ENCODE assay signal across 13 cellular contexts in the genomic region with DNA sequence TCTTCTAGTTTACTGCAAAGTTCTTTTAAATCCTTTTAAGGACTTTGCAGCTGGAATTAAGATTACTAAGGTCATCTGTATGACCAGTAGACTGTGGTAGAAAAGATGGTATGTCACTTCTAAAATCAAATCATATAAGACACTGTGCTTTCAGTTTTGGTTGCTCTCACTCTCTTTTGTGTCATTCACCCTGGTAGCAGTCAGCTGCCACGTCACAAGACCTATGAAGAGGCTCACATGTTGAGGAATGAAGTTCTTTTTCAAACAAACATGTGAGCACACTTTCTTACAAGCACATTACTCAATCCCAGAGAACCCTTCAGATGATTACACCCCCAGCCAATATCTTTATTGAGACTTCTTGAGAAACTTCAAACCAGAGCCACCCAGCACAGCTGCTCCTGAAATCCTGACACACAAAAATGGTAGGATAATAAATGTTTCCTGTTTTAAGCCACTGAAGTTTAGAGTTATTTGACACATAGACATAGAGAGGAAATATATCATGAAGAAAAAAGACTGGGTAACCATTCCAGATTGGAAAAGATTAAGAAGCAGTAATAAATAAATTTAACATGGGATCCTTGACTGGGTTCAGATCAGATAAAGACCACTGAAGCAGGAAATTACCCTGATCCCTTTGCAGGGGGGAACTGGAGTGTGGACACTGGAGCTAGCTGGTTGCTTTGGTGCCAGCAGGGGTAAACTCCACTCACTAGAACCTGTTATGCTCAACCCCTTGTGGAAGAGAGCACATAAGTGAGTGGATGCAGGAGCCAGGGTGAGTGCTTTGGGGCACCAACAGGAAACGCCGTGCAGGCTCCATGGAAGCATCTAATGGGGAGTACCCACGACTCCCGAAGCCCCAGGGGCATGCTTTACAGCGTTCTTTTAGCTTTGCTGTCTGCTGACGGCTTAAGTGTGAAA.
DNase-seq lines count a peak whose midpoint lies in the region; ATAC-seq and TF ChIP-seq lines count a peak whose summit lies in the region.
"Had no signal": no experiment of that assay in that cellular context is flagged by ENCODE, and none has a peak within 500 bp of the region (broad histone marks: within the 10 kb centered on the region; RNA-seq: fewer than 3 reads in every experiment).

No MANE protein-coding gene starts in this region.

- peaks cover 4% of the 10 kb centered on the region for H3K27me3 Mint-ChIP-seq in activated naive CD4-positive, alpha-beta T cell treated with anti-CD3 and anti-CD28 coated beads, Interleukin-2, amount 50 U/mL, for 24 hours

- DNase-seq in activated naive CD4-positive, alpha-beta T cell treated with anti-CD3 and anti-CD28 coated beads, Interleukin-2, amount 50 U/mL, for 16 hours = no peak
- DNase-seq in upper lobe of right lung = no peak
- DNase-seq in activated effector memory CD4-positive, alpha-beta T cell treated with anti-CD3 and anti-CD28 coated beads, Interleukin-2, amount 50 U/mL, for 16 hours = no peak
- no peak for DNase-seq in Right ventricle myocardium inferior (ENCODE audit: missing footprints)
- DNase-seq: adrenal gland, kidney glomerular epithelial cell, NCI-H510A, right cardiac atrium had no signal

- no peaks in the 10 kb centered on the region for H3K9me3 Mint-ChIP-seq in activated naive CD4-positive, alpha-beta T cell treated with anti-CD3 and anti-CD28 coated beads, Interleukin-2, amount 50 U/mL, for 24 hours

- peak overlapping the region; percentile 2 for H3K27ac Mint-ChIP-seq in activated naive CD4-positive, alpha-beta T cell treated with anti-CD3 and anti-CD28 coated beads, Interleukin-2, amount 50 U/mL, for 24 hours

- intact Hi-C loops in upper lobe of right lung (cut with DNase I) (no loop called here), Right ventricle myocardium inferior (cut with DNase I) (no loop called here)

- no peak for TF ChIP-seq CTCF in upper lobe of right lung (IDR thresholded peaks at IDR 0.05)

- no peaks in the 10 kb centered on the region for H3K36me3 Mint-ChIP-seq in activated naive CD4-positive, alpha-beta T cell treated with anti-CD3 and anti-CD28 coated beads, Interleukin-2, amount 50 U/mL, for 24 hours

- H3K4me3 ChIP-seq in upper lobe of right lung = no peak overlapping the region
- H3K4me3 ChIP-seq: adrenal gland had no signal

- no peaks in the 10 kb centered on the region for H3K36me3 ChIP-seq in upper lobe of right lung
- H3K36me3 ChIP-seq: adrenal gland had no signal

- peaks cover 9% of the 10 kb centered on the region for H3K4me1 Mint-ChIP-seq in activated naive CD4-positive, alpha-beta T cell treated with anti-CD3 and anti-CD28 coated beads, Interleukin-2, amount 50 U/mL, for 24 hours

- H3K9me3 ChIP-seq in upper lobe of right lung = no peaks in the 10 kb centered on the region
- H3K9me3 ChIP-seq: adrenal gland had no signal

- peak; percentile 77 for ATAC-seq in HG02642 (IDR thresholded peaks at IDR 0.05; ENCODE audit: poor library complexity, unreplicated experiment)
- peak; percentile 75 for ATAC-seq in HG03575 (IDR thresholded peaks at IDR 0.05; ENCODE audit: extremely low read depth, insufficient number of reproducible peaks, low FRiP score, unreplicated experiment)
- ATAC-seq in upper lobe of right lung = peak; percentile 94
- no peak for ATAC-seq in activated CD4-positive, CD25-positive, alpha-beta regulatory T cell treated with anti-CD3 and anti-CD28 coated beads, Interleukin-2, amount 50 U/mL, for 24 hours
- ATAC-seq in Right ventricle myocardium inferior = no peak
- ATAC-seq: right cardiac atrium had no signal

- H3K4me3 Mint-ChIP-seq in activated naive CD4-positive, alpha-beta T cell treated with anti-CD3 and anti-CD28 coated beads, Interleukin-2, amount 50 U/mL, for 24 hours = no peak overlapping the region

- peak overlapping the region; percentile 49 for H3K27ac ChIP-seq in upper lobe of right lung
- H3K27ac ChIP-seq: adrenal gland, epithelial cell of prostate had no signal

- H3K27me3 ChIP-seq in upper lobe of right lung = no peaks in the 10 kb centered on the region
- H3K27me3 ChIP-seq: adrenal gland had no signal

- H3K4me1 ChIP-seq in upper lobe of right lung = no peaks in the 10 kb centered on the region
- H3K4me1 ChIP-seq: adrenal gland had no signal

Comparison
In these comparisons a context has a peak if more than half of its experiments do, and no peak if none do; other contexts are left out.
1. ATAC-seq: peak in HG02642 (single experiment), HG03575 (single experiment) and upper lobe of right lung (single experiment); none in activated CD4-positive, CD25-positive, alpha-beta regulatory T cell treated with anti-CD3 and anti-CD28 coated beads, Interleukin-2, amount 50 U/mL, for 24 hours (0 of 2) and Right ventricle myocardium inferior (single experiment).